Comparison of ENCODE assay signal across 28 cellular contexts in genomic region chr2:17070711-17071110, GRCh38.
"Had no signal": no experiment of that assay in that cellular context is flagged by ENCODE, and none has a peak within 500 bp of the region (broad histone marks: within the 10 kb centered on the region; RNA-seq: fewer than 3 reads in every experiment).

No MANE protein-coding gene starts in this region.

- H3K9ac ChIP-seq: neural progenitor cell, parathyroid adenoma had no signal

- H3K27me3 ChIP-seq: neural progenitor cell, ovary, right lobe of liver, sigmoid colon, stomach, thyroid gland, tibial nerve, upper lobe of left lung, vagina had no signal

- H3K27me3 Mint-ChIP-seq: progenitor cell of endocrine pancreas; stimulated activated naive B cell treated with anti-CD40 and anti-IgM and Interleukin-4, amounts not matched to agents 10 μg/mL and 1 μg/mL and 100 μg/mL, for 72 hours; stimulated activated naive CD8-positive, alpha-beta T cell treated with anti-CD3 and anti-CD28 coated beads, Interleukin-15, Interleukin-2, amounts not matched to agents 100 ng/mL and 50 ng/mL, for 24 hours had no signal

- H3K27ac Mint-ChIP-seq: nephron; neural progenitor cell; progenitor cell of endocrine pancreas; stimulated activated effector memory CD8-positive, alpha-beta T cell treated with anti-CD3 and anti-CD28 coated beads, Interleukin-12 subunit alpha, Interleukin-12 subunit beta, amount 100 ng/mL, for 72 hours; stimulated activated naive B cell treated with anti-CD40 and anti-IgM and Interleukin-4, amounts not matched to agents 10 μg/mL and 1 μg/mL and 100 μg/mL, for 72 hours; stimulated activated naive CD8-positive, alpha-beta T cell treated with anti-CD3 and anti-CD28 coated beads, Interleukin-15, Interleukin-2, amounts not matched to agents 100 ng/mL and 50 ng/mL, for 24 hours had no signal

- H3K4me1 ChIP-seq: neural progenitor cell, parathyroid adenoma, psoas muscle, right lobe of liver, sigmoid colon, stomach, thyroid gland, tibial nerve, upper lobe of left lung, vagina had no signal

- H3K79me2 ChIP-seq: parathyroid adenoma had no signal

- DNase-seq: occipital lobe; ovary; posterior cingulate gyrus; psoas muscle; right cardiac atrium; right lobe of liver; sigmoid colon; small intestine; stimulated activated CD4-positive, alpha-beta T cell treated with anti-CD3 and anti-CD28 coated beads, Interleukin-15, amount 100 ng/mL, for 24 hours; stimulated activated CD4-positive, alpha-beta T cell treated with anti-CD3 and anti-CD28 coated beads, Interleukin-2, amount 100 ng/mL, for 24 hours; stimulated activated CD4-positive, alpha-beta T cell treated with anti-CD3 and anti-CD28 coated beads, Interleukin-2, amount 100 ng/mL, for 48 hours; stimulated activated CD4-positive, alpha-beta T cell treated with anti-CD3 and anti-CD28 coated beads, Interleukin-4, amount 100 ng/mL, for 24 hours; stimulated activated naive B cell treated with anti-CD40 and anti-IgM and Interleukin-4, amounts not matched to agents 10 μg/mL and 1 μg/mL and 100 μg/mL, for 72 hours; stimulated activated naive CD4-positive, alpha-beta T cell treated with Interleukin-2 at 50 U/mL for 16 hours; stomach; thyroid gland; trophoblast cell; upper lobe of left lung had no signal

- ATAC-seq: psoas muscle; right cardiac atrium; right lobe of liver; stimulated activated naive B cell treated with anti-CD40 and anti-IgM and Interleukin-4, amounts not matched to agents 10 μg/mL and 1 μg/mL and 100 μg/mL, for 72 hours had no signal

- H2AFZ ChIP-seq: neural progenitor cell, parathyroid adenoma had no signal

- H3K27ac ChIP-seq: neural progenitor cell, ovary, parathyroid adenoma, psoas muscle, right lobe of liver, sigmoid colon, stomach, thoracic aorta, thyroid gland, tibial nerve, upper lobe of left lung, vagina had no signal

- H3K4me3 ChIP-seq: neural progenitor cell, ovary, psoas muscle, right lobe of liver, sigmoid colon, stomach, thoracic aorta, thyroid gland, tibial nerve, upper lobe of left lung, vagina had no signal

- H3K4me3 Mint-ChIP-seq: nephron; neural progenitor cell; stimulated activated effector memory CD8-positive, alpha-beta T cell treated with anti-CD3 and anti-CD28 coated beads, Interleukin-12 subunit alpha, Interleukin-12 subunit beta, amount 100 ng/mL, for 72 hours; stimulated activated naive B cell treated with anti-CD40 and anti-IgM and Interleukin-4, amounts not matched to agents 10 μg/mL and 1 μg/mL and 100 μg/mL, for 72 hours; stimulated activated naive CD8-positive, alpha-beta T cell treated with anti-CD3 and anti-CD28 coated beads, Interleukin-15, Interleukin-2, amounts not matched to agents 100 ng/mL and 50 ng/mL, for 24 hours had no signal

- H3K9me3 ChIP-seq: ovary, psoas muscle, right lobe of liver, sigmoid colon, thoracic aorta, thyroid gland, upper lobe of left lung, vagina had no signal

- H3K36me3 ChIP-seq: neural progenitor cell, ovary, right lobe of liver, sigmoid colon, stomach, thoracic aorta, thyroid gland, tibial nerve, upper lobe of left lung, vagina had no signal

- H3K4me1 Mint-ChIP-seq: neural progenitor cell; stimulated activated effector memory CD8-positive, alpha-beta T cell treated with anti-CD3 and anti-CD28 coated beads, Interleukin-12 subunit alpha, Interleukin-12 subunit beta, amount 100 ng/mL, for 72 hours; stimulated activated naive B cell treated with anti-CD40 and anti-IgM and Interleukin-4, amounts not matched to agents 10 μg/mL and 1 μg/mL and 100 μg/mL, for 72 hours had no signal

- H3K36me3 Mint-ChIP-seq: neural progenitor cell; stimulated activated effector memory CD8-positive, alpha-beta T cell treated with anti-CD3 and anti-CD28 coated beads, Interleukin-12 subunit alpha, Interleukin-12 subunit beta, amount 100 ng/mL, for 72 hours; stimulated activated naive B cell treated with anti-CD40 and anti-IgM and Interleukin-4, amounts not matched to agents 10 μg/mL and 1 μg/mL and 100 μg/mL, for 72 hours had no signal

- H3K4me2 ChIP-seq: neural progenitor cell had no signal

- FAIRE-seq: small intestine, urothelium cell line had no signal
